8 cellular contexts compared by ENCODE assay signal in genomic region chr2:43169987-43170732, GRCh38. TPM values are rescaled to one million over a fixed set of nuclear protein-coding genes. Genes with fewer than 3 reads are reported as not detected.
DNase-seq lines count a peak whose midpoint lies in the region; TF ChIP-seq lines count a peak whose summit lies in the region.

No MANE protein-coding gene starts in this region.

- intact Hi-C loops in breast epithelium (cut with DNase I; ENCODE audit: low total_unique reads): no loop called here

- H3K79me2 ChIP-seq in H9 (ENCODE audit: insufficient read depth, low read length): no peaks in the 10 kb centered on the region

- H3K56ac ChIP-seq in H9 (ENCODE audit: insufficient read length, low read depth, low read length): no peak overlapping the region

- no peak overlapping the region for H3K4me2 ChIP-seq in H9 (ENCODE audit: insufficient read depth, insufficient read length, low read length)

- H3K4ac ChIP-seq in H9 (ENCODE audit: low read depth, low read length): no peak overlapping the region

- H3K9me3 ChIP-seq in H9 (ENCODE audit: control insufficient read depth, low read depth, low read length) (peaks cover 8% of the 10 kb centered on the region), breast epithelium (peaks cover 5% of the 10 kb centered on the region in 2 donors)

- peaks cover 36% of the 10 kb centered on the region in 2 experiments for H3K4me1 Mint-ChIP-seq in H9
- peaks cover 39% of the 10 kb centered on the region for H3K4me1 Mint-ChIP-seq in type B pancreatic cell (ENCODE audit: unreplicated experiment)

- H3K27me3 Mint-ChIP-seq in H9 (ENCODE audit: low read depth) (peaks cover 2% of the 10 kb centered on the region), type B pancreatic cell (no peaks in the 10 kb centered on the region)

- WGBS in H9 (ENCODE audit: extremely low coverage, insufficient read length, low lambda C conversion rate): no CpG with 5 or more reads among the region's 13 CpGs

- no peak overlapping the region for H3K4me3 ChIP-seq in breast epithelium

- no peak overlapping the region for H3K18ac ChIP-seq in H9 (ENCODE audit: insufficient read length, low read depth, low read length)

- no peaks in the 10 kb centered on the region for H3K4me1 ChIP-seq in H9 (ENCODE audit: insufficient read depth, low read length)
- H3K4me1 ChIP-seq in breast epithelium: no peaks in the 10 kb centered on the region

- no peak overlapping the region for H3K14ac ChIP-seq in H9 (ENCODE audit: insufficient read depth, low read length)

- DNase-seq in H9: peak; percentile 70
- DNase-seq in T-helper 22 cell (ENCODE audit: low read depth): peak; percentile 32
- no peak for DNase-seq in breast epithelium (ENCODE audit: low spot score in 2 of 2)
- peak; percentile 41 for DNase-seq in mucosa of gallbladder (ENCODE audit: low spot score)
- no peak for DNase-seq in type B pancreatic cell (ENCODE audit: extremely low spot score, unreplicated experiment)
- no peak for DNase-seq in hippocampal formation (lab: John Stamatoyannopoulos, UW)
- no peak for DNase-seq in nucleus accumbens (lab: John Stamatoyannopoulos, UW)
- no peak for DNase-seq in NCI-H128 (lab: John Stamatoyannopoulos, UW; ENCODE audit: unreplicated experiment)

- H3K4me3 Mint-ChIP-seq in H9: no peak overlapping the region; a peak in 1 of 5 replicates
- H3K4me3 Mint-ChIP-seq in type B pancreatic cell: no peak overlapping the region

- H4K91ac ChIP-seq in H9 (ENCODE audit: insufficient read length, low read depth, low read length): no peak overlapping the region

- no peaks in the 10 kb centered on the region for H3K23me2 ChIP-seq in H9 (ENCODE audit: insufficient read length, low read depth, low read length, poor library complexity, severe bottlenecking)

- H3K27ac Mint-ChIP-seq in H9 (no peak overlapping the region), type B pancreatic cell (peak overlapping the region; percentile 34)

- H2AFZ ChIP-seq in H9 (ENCODE audit: low read length): no peak overlapping the region

- H3K9me3 Mint-ChIP-seq in H9: no peaks in the 10 kb centered on the region
- no peaks in the 10 kb centered on the region for H3K9me3 Mint-ChIP-seq in type B pancreatic cell

- H3K36me3 ChIP-seq in breast epithelium: no peaks in the 10 kb centered on the region

- no peak overlapping the region for H2BK12ac ChIP-seq in H9 (ENCODE audit: insufficient read length, low read depth, low read length)

- peak; percentile 95 for TF ChIP-seq CTCF in H9 (conservative IDR thresholded peaks at IDR 0.05)
- no peak for TF ChIP-seq CTCF in breast epithelium (IDR thresholded peaks at IDR 0.05)
- peak; percentile 73 for TF ChIP-seq CTCF in type B pancreatic cell (conservative IDR thresholded peaks at IDR 0.05)

- no peak overlapping the region for H3K23ac ChIP-seq in H9 (ENCODE audit: insufficient read length, low read depth, low read length)

- no peak overlapping the region for H2BK15ac ChIP-seq in H9 (ENCODE audit: low read depth, low read length)

- H3K36me3 Mint-ChIP-seq in H9 (ENCODE audit: insufficient read depth in 1 of 3, low read depth in 3 of 3) (no peaks in the 10 kb centered on the region), type B pancreatic cell (no peaks in the 10 kb centered on the region)

- H3K9ac ChIP-seq in H9 (ENCODE audit: extremely low read depth, insufficient read length, low read length): no peak overlapping the region

- TF ChIP-seq POLR2A in breast epithelium (IDR thresholded peaks at IDR 0.05): no peak

- H2BK120ac ChIP-seq in H9 (ENCODE audit: low read depth, low read length, poor library complexity, severe bottlenecking): no peak overlapping the region

- H4K8ac ChIP-seq in H9 (replicated peaks; ENCODE audit: insufficient read length, low read depth, low read length): no peak overlapping the region

- H4K20me1 ChIP-seq in H9 (ENCODE audit: control insufficient read depth, insufficient read depth, insufficient read length): no peaks in the 10 kb centered on the region

- H2AK5ac ChIP-seq in H9 (ENCODE audit: insufficient read length, low read length): no peak overlapping the region

- H4K5ac ChIP-seq in H9 (ENCODE audit: insufficient read length, low read depth, low read length): no peak overlapping the region

- no peaks in the 10 kb centered on the region for H3K79me1 ChIP-seq in H9 (ENCODE audit: insufficient read depth, low read depth, low read length, poor library complexity, severe bottlenecking)

- H3K27me3 ChIP-seq in H9 (ENCODE audit: insufficient read depth, low read length) (no peaks in the 10 kb centered on the region), breast epithelium (no peaks in the 10 kb centered on the region)

- no peak overlapping the region for H2BK20ac ChIP-seq in H9 (ENCODE audit: low read depth, low read length, poor library complexity, severe bottlenecking)

- no peak overlapping the region for H3T11ph ChIP-seq in H9 (ENCODE audit: low read length)

- H3K27ac ChIP-seq in H9 (ENCODE audit: insufficient read length, low read depth, low read length): no peak overlapping the region
- peak overlapping the region; percentile 88 for H3K27ac ChIP-seq in breast epithelium

- H2BK5ac ChIP-seq in H9 (ENCODE audit: insufficient read length, low read length): no peak overlapping the region

RNA-seq across cellular contexts. Expression of gene ZFP36L2, which starts 56.2 kb away (rescaled TPM):
- total RNA-seq in H9 (2021) (105 and 110 TPM in 2 replicates), breast epithelium (100 to 1,000 TPM; 111 to 155 (median 124) TPM), mucosa of gallbladder (209 TPM), type B pancreatic cell (ENCODE audit: low replicate concordance) (198 and 437 TPM in 2 replicates)

Comparison
In these comparisons a context has a peak if more than half of its experiments do, and no peak if none do; other contexts are left out.
1. DNase-seq: peak in H9 (single experiment), T-helper 22 cell (single experiment) and mucosa of gallbladder (single experiment); none in breast epithelium (0 of 2), type B pancreatic cell (single experiment), hippocampal formation (0 of 2), nucleus accumbens (0 of 56) and NCI-H128 (single experiment).
2. CTCF ChIP-seq: peak in H9 (single experiment) and type B pancreatic cell (single experiment); none in breast epithelium (0 of 3).